ENCODE assay signal across 17 cellular contexts in genomic region chr9:117777823-117778222, GRCh38.
DNase-seq lines count a peak whose midpoint lies in the region; ATAC-seq and TF ChIP-seq lines count a peak whose summit lies in the region.
"Had no signal": no experiment of that assay in that cellular context is flagged by ENCODE, and none has a peak within 500 bp of the region (broad histone marks: within the 10 kb centered on the region; RNA-seq: fewer than 3 reads in every experiment).

No MANE protein-coding gene starts in this region.

- ATAC-seq in HG02642 (IDR thresholded peaks at IDR 0.05; ENCODE audit: poor library complexity, unreplicated experiment) (peak; percentile 69), HG02763 (IDR thresholded peaks at IDR 0.05; ENCODE audit: unreplicated experiment) (no peak)
- ATAC-seq: K562; naive thymus-derived CD8-positive, alpha-beta T cell; SK-N-SH treated with all-trans-retinoic acid at 6 μM for 48 hours had no signal

- DNase-seq in DMS153 (lab: John Stamatoyannopoulos, UW) (peak; percentile 51), DMS153 treated with DMSO at 0.1 percent for 48 hours (lab: John Stamatoyannopoulos, UW; ENCODE audit: unreplicated experiment) (no peak), NB4 (ENCODE audit: low read depth) (peak; percentile 31), pons (ENCODE audit: low spot score) (peak; percentile 87), nucleus accumbens (lab: John Stamatoyannopoulos, UW) (no peak), AG20443 (ENCODE audit: low spot score) (no peak)
- DNase-seq: activated CD4-positive, alpha-beta T cell treated with anti-CD3 and anti-CD28 coated beads for 48 hours; activated naive CD4-positive, alpha-beta T cell treated with Interleukin-2 at 50 U/mL for 16 hours; DMS79 treated with DMSO at 0.1 percent for 48 hours; naive thymus-derived CD8-positive, alpha-beta T cell; NCI-H446 treated with DMSO at 0.1 percent for 48 hours; small intestine had no signal

- TF ChIP-seq POLR2A in NB4 (IDR thresholded peaks at IDR 0.05; ENCODE audit: extremely low read depth, insufficient read length): no peak

- TF ChIP-seq CTCF in NB4 (IDR thresholded peaks at IDR 0.05; ENCODE audit: low read depth, low read length): no peak

- no peak overlapping the region for H3K4me3 ChIP-seq in NB4 (ENCODE audit: low read depth, low read length)
- H3K4me3 ChIP-seq: esophagus muscularis mucosa, K562 had no signal

Comparison
In these comparisons a context has a peak if more than half of its experiments do, and no peak if none do; other contexts are left out.
1. DNase-seq: peak in DMS153 (single experiment), NB4 (single experiment) and pons (single experiment); none in DMS153 treated with DMSO at 0.1 percent for 48 hours (single experiment), nucleus accumbens (0 of 56) and AG20443 (single experiment).